Comparison of ENCODE assay signal across 8 cellular contexts in genomic region chr11:44538375-44539054, GRCh38. TPM values are rescaled to one million over a fixed set of nuclear protein-coding genes. Genes with fewer than 3 reads are reported as not detected.
DNase-seq lines count a peak whose midpoint lies in the region; ATAC-seq and TF ChIP-seq lines count a peak whose summit lies in the region.

No MANE protein-coding gene starts in this region.

- H3K27ac Mint-ChIP-seq in CD8-positive, alpha-beta T cell, result no peak overlapping the region
- H3K27ac Mint-ChIP-seq in activated T-cell treated with anti-CD3 and anti-CD28 coated beads, Interleukin-2, amount 50 U/mL, for 72 hours, result no peak overlapping the region

- H3K9me3 Mint-ChIP-seq in CD8-positive, alpha-beta T cell, result no peaks in the 10 kb centered on the region
- H3K9me3 Mint-ChIP-seq in activated T-cell treated with anti-CD3 and anti-CD28 coated beads, Interleukin-2, amount 50 U/mL, for 72 hours, result no peaks in the 10 kb centered on the region

- H3K9me3 ChIP-seq in CD8-positive, alpha-beta T cell (ENCODE audit: low read length), result no peaks in the 10 kb centered on the region
- no peaks in the 10 kb centered on the region for H3K9me3 ChIP-seq in suprapubic skin

- no peaks in the 10 kb centered on the region for H3K36me3 ChIP-seq in CD8-positive, alpha-beta T cell (ENCODE audit: insufficient read depth, low read length)
- H3K36me3 ChIP-seq in suprapubic skin, result no peaks in the 10 kb centered on the region

- POLR2A ChIA-PET in CD8-positive, alpha-beta T cell (lab: Charles Lee), result no interaction called here

- CTCF ChIA-PET in CD8-positive, alpha-beta T cell (lab: Charles Lee), result interaction anchor here (0.7 to 2.2 kb wide), 15 partner anchors 11 to 444 kb away, joined by 3 to 14 read pairs (median 4); partner anchors contain the start of gene EXT2

- H3K27me3 ChIP-seq in CD8-positive, alpha-beta T cell (ENCODE audit: insufficient read depth, low read length), result no peaks in the 10 kb centered on the region
- no peaks in the 10 kb centered on the region for H3K27me3 ChIP-seq in suprapubic skin

- no peak overlapping the region for H3K27ac ChIP-seq in CD8-positive, alpha-beta T cell (ENCODE audit: low read depth, low read length)
- no peak overlapping the region for H3K27ac ChIP-seq in suprapubic skin

- no peaks in the 10 kb centered on the region for H3K36me3 Mint-ChIP-seq in CD8-positive, alpha-beta T cell
- H3K36me3 Mint-ChIP-seq in activated T-cell treated with anti-CD3 and anti-CD28 coated beads, Interleukin-2, amount 50 U/mL, for 72 hours (ENCODE audit: insufficient read depth in 2 of 2), result no peaks in the 10 kb centered on the region

- intact Hi-C loops in CD8-positive, alpha-beta T cell (cut with DNase I, micrococcal nuclease), result loop anchor here in 1 of 2 experiments (1.0 to 5.0 kb wide), 4 partner anchors 252 to 444 kb away; no protein-coding TSS in a partner anchor

- peak; percentile 80 for ATAC-seq in CD8-positive, alpha-beta T cell
- peak; percentile 91 for ATAC-seq in GM21447 (IDR thresholded peaks at IDR 0.05; ENCODE audit: unreplicated experiment)
- peak; percentile 93 to 94 for ATAC-seq in activated T-cell treated with anti-CD3 and anti-CD28 coated beads, Interleukin-2, amount 50 U/mL, for 72 hours (replicated peaks in 1 of 2)

- TF ChIP-seq CTCF in CD8-positive, alpha-beta T cell (IDR thresholded peaks at IDR 0.05), result peak; percentile 99
- TF ChIP-seq CTCF in fibroblast of villous mesenchyme (IDR thresholded peaks at IDR 0.05; ENCODE audit: insufficient read depth, low read depth, low read length) (peak; percentile 95), suprapubic skin (IDR thresholded peaks at IDR 0.05) (peak; percentile 83 to 90)

- H3K4me1 Mint-ChIP-seq in CD8-positive, alpha-beta T cell (ENCODE audit: low read depth), result no peaks in the 10 kb centered on the region
- H3K4me1 Mint-ChIP-seq in activated T-cell treated with anti-CD3 and anti-CD28 coated beads, Interleukin-2, amount 50 U/mL, for 72 hours (ENCODE audit: low read depth), result peaks cover 6% of the 10 kb centered on the region

- no peak for TF ChIP-seq EP300 in suprapubic skin (IDR thresholded peaks at IDR 0.05)

- no peak for TF ChIP-seq POLR2A in suprapubic skin (IDR thresholded peaks at IDR 0.05)

- no peaks in the 10 kb centered on the region for H3K4me1 ChIP-seq in CD8-positive, alpha-beta T cell (ENCODE audit: insufficient read depth, low read length)
- no peaks in the 10 kb centered on the region for H3K4me1 ChIP-seq in suprapubic skin

- no peak overlapping the region for H3K4me3 ChIP-seq in CD8-positive, alpha-beta T cell (ENCODE audit: low read depth, low read length)
- H3K4me3 ChIP-seq in fibroblast of villous mesenchyme (ENCODE audit: low read depth, low read length) (no peak overlapping the region), suprapubic skin (no peak overlapping the region)

- 30% methylated on average over 16 of the region's 21 CpGs for WGBS in suprapubic skin

- peaks cover 2% of the 10 kb centered on the region for H3K27me3 Mint-ChIP-seq in CD8-positive, alpha-beta T cell (ENCODE audit: low read depth)
- peaks cover 5% of the 10 kb centered on the region for H3K27me3 Mint-ChIP-seq in activated T-cell treated with anti-CD3 and anti-CD28 coated beads, Interleukin-2, amount 50 U/mL, for 72 hours (ENCODE audit: low read depth)

- H3K4me3 Mint-ChIP-seq in CD8-positive, alpha-beta T cell, result no peak overlapping the region
- H3K4me3 Mint-ChIP-seq in activated T-cell treated with anti-CD3 and anti-CD28 coated beads, Interleukin-2, amount 50 U/mL, for 72 hours, result no peak overlapping the region

- DNase-seq in CD8-positive, alpha-beta T cell, result peak; percentile 49 to 81 (median 55)
- peak; percentile 49 for DNase-seq in LHCN-M2 (ENCODE audit: low read depth)
- peak; percentile 51 for DNase-seq in RPMI7951 (ENCODE audit: low read depth)
- DNase-seq in activated T-cell treated with anti-CD3 and anti-CD28 coated beads, Interleukin-2, amount 50 U/mL, for 72 hours, result peak; percentile 71 to 81
- DNase-seq in fibroblast of villous mesenchyme (ENCODE audit: low read depth), result peak; percentile 66
- DNase-seq in nucleus accumbens (lab: John Stamatoyannopoulos, UW), result peak in 50 of 56 donors; percentile 8 to 81 (median 56)
- peak in 1 of 2 donors; percentile 82 for DNase-seq in suprapubic skin (ENCODE audit: low spot score in 2 of 2)

RNA-seq across cellular contexts. Expression of gene CD82, which starts 26.9 kb away (rescaled TPM):
- 10 to 100 TPM; 28.1 to 32.4 TPM for total RNA-seq in CD8-positive, alpha-beta T cell
- 304 and 372 TPM in 2 replicates for total RNA-seq in LHCN-M2 (2014; rRNA removed)
- polyA plus RNA-seq in LHCN-M2 (2012), result 301 TPM
- 83.6 and 92.1 TPM in 2 replicates for total RNA-seq in RPMI7951 (2014; rRNA removed; shearing (Covaris generic))
- total RNA-seq in activated T-cell treated with anti-CD3 and anti-CD28 coated beads, Interleukin-2, amount 50 U/mL, for 72 hours, result 100 to 1,000 TPM; 364 to 421 TPM
- 28.3 and 38.4 TPM in 2 replicates for total RNA-seq in fibroblast of villous mesenchyme
- total RNA-seq in suprapubic skin, result 100 to 1,000 TPM in 3 of 4 donors, 10 to 100 TPM in 1; 77.6 to 155 (median 118) TPM
